Comparison of ENCODE assay signal across 8 cellular contexts in the genomic region with DNA sequence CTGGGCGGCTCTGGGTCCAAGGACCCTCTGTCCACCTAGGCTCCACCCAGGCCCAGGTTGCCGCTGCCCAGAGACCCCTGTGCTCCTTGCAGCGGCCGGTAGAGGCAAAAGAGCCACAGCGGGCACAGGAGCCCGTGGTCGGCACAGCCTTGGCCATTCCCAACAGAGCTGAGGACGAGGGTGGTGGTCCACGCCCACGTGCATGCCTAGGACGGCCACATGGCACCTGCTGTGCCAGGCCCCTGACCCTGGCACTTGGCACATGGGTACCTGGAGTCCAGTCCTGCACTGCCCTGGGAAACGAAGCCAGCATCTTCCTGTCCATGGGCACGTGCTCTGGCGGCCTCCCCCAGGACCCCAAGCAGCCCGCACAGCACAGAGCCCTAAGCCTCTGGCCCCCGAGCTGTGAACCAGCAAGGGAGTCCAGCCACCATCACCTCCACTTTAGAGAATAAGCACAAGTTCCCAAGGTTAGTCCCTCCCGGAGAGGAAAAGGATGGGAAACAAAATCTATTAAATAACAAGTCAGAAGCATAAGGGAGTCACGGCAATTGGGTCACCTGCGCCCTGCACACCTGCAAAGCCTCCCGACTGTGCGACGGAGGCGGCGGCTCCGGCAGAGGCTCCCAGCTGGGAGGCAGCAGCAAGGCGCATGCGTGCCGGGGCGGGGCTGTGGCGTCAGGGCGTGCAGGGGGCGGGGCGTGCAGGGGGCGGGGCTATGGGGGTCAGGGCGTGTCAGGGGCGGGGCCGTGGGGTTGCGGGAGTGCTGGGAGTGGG. TPM values are rescaled to one million over a fixed set of nuclear protein-coding genes. Genes with fewer than 3 reads are reported as not detected.
A peak's percentile ranks its signal among the peaks of the same experiment; 100 is the strongest.
DNase-seq lines count a peak whose midpoint lies in the region; FAIRE-seq and TF ChIP-seq lines count a peak whose summit lies in the region.

No MANE protein-coding gene starts in this region.

- no peak for TF ChIP-seq CTCF in kidney (IDR thresholded peaks at IDR 0.05; ENCODE audit: borderline replicate concordance, extremely low read depth, insufficient read depth)
- no peak for TF ChIP-seq CTCF in uterus (IDR thresholded peaks at IDR 0.05)

- H3K4me3 ChIP-seq in kidney (ENCODE audit: low read length in 2 of 2): peak overlapping the region in 1 of 2 donors; percentile 32
- H3K4me3 ChIP-seq in uterus: no peak overlapping the region

- FAIRE-seq in kidney (lab: Jason Lieb, UNC): no peak

- H3K9ac ChIP-seq in kidney (ENCODE audit: low read length in 2 of 2): no peak overlapping the region

- peak; percentile 60 for DNase-seq in DMS153 treated with DMSO at 0.1 percent for 48 hours (lab: John Stamatoyannopoulos, UW; ENCODE audit: unreplicated experiment)
- peak; percentile 46 for DNase-seq in MV-4-11 (lab: John Stamatoyannopoulos, UW)
- peak; percentile 17 to 31 for DNase-seq in activated CD4-positive, alpha-beta T cell treated with anti-CD3 and anti-CD28 coated beads, Interleukin-2, amount 50 U/mL, for 4 hours
- DNase-seq in epidermal melanocyte (ENCODE audit: insufficient read length, low spot score): peak; percentile 66
- peak in 6 of 10 donors; percentile 27 to 51 (median 41) for DNase-seq in posterior cingulate gyrus
- no peak for DNase-seq in UCSD-AML1 (lab: John Stamatoyannopoulos, UW; ENCODE audit: unreplicated experiment)
- no peak for DNase-seq in kidney
- no peak for DNase-seq in uterus

- no peak overlapping the region for H3K27ac ChIP-seq in kidney (ENCODE audit: low read depth in 2 of 2, low read length in 2 of 2)
- no peak overlapping the region for H3K27ac ChIP-seq in uterus

- H3K36me3 ChIP-seq in kidney (ENCODE audit: control insufficient read depth in 1 of 2, insufficient read depth in 2 of 2, low read length in 2 of 2) (no peaks in the 10 kb centered on the region), uterus (no peaks in the 10 kb centered on the region)

- no peaks in the 10 kb centered on the region for H3K27me3 ChIP-seq in uterus

- H3K9me3 ChIP-seq in kidney (ENCODE audit: control insufficient read depth in 1 of 2, low read length in 2 of 2) (no peaks in the 10 kb centered on the region), uterus (no peaks in the 10 kb centered on the region)

- H3K4me1 ChIP-seq in kidney (ENCODE audit: control insufficient read depth in 1 of 2, insufficient read depth in 1 of 2, low read depth in 1 of 2, low read length in 2 of 2) (no peaks in the 10 kb centered on the region), uterus (no peaks in the 10 kb centered on the region)

- intact Hi-C loops in posterior cingulate gyrus (cut with DNase I) (no loop called here), kidney (cut with DNase I) (no loop called here), uterus (cut with DNase I; ENCODE audit: low total_unique reads) (no loop called here)

- TF ChIP-seq POLR2A in uterus (IDR thresholded peaks at IDR 0.05): no peak

RNA-seq across cellular contexts. Expression of a gene that starts 59.1 kb away (rescaled TPM):
- total RNA-seq in kidney: 14.4 TPM
- polyA plus RNA-seq in kidney (ENCODE audit: insufficient read depth, low read depth, low replicate concordance): 11.6 TPM
- total RNA-seq in uterus: 10 to 100 TPM in 1 of 4 donors, 1 to 10 TPM in 2, under 1 TPM in 1; 0.51 to 17.2 (median 3.2) TPM

Comparison
In these comparisons a context has a peak if more than half of its experiments do, and no peak if none do; other contexts are left out.
1. DNase-seq: peak in DMS153 treated with DMSO at 0.1 percent for 48 hours (single experiment), MV-4-11 (single experiment), activated CD4-positive, alpha-beta T cell treated with anti-CD3 and anti-CD28 coated beads, Interleukin-2, amount 50 U/mL, for 4 hours (2 of 2), epidermal melanocyte (single experiment) and posterior cingulate gyrus (6 of 10); none in UCSD-AML1 (single experiment), kidney (single experiment) and uterus (0 of 2).